ENCODE assay signal across 9 cellular contexts in the genomic region with DNA sequence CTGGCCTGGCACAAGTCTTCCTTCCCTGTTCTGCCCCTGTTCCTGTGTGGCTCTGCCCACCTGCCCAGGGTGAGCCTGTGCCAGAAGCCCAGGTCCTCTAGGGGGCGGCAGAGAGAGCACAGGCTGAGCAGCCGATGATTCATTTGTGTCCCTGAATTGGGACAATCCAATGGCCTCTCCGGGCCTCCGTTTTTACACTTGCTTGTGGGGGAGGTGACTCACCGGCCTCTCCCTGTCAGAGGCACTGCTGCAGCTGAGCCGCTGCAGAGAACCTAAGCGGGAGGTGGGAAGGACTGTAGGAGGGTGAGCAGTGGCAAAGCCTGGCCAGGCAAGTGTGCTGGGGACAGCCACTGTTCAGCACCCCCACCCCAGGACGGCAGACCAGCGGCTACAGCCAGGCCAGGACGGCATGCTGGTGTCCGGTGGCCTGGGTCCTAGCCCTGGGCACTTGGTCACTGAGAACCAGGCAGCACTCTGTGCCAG.
A peak's percentile ranks its signal among the peaks of the same experiment; 100 is the strongest.
DNase-seq lines count a peak whose midpoint lies in the region; ATAC-seq and TF ChIP-seq lines count a peak whose summit lies in the region.
"Had no signal": no experiment of that assay in that cellular context is flagged by ENCODE, and none has a peak within 500 bp of the region (broad histone marks: within the 10 kb centered on the region; RNA-seq: fewer than 3 reads in every experiment).

No MANE protein-coding gene starts in this region.

- CTCF ChIA-PET in HEK293T (lab: Yijun Ruan, JAX) = interaction anchor here (0.7 kb wide), 1 partner anchor 101 kb away, joined by 3 read pairs; no protein-coding TSS in a partner anchor

- H3K27me3 Mint-ChIP-seq in activated naive CD8-positive, alpha-beta T cell treated with anti-CD3 and anti-CD28 coated beads for 36 hours = peaks cover 18% of the 10 kb centered on the region

- H3K4me2 ChIP-seq in MM.1S (ENCODE audit: low read depth, low read length) = peak overlapping the region; percentile 30; the same call in 1 of the 2 replicates

- H3F3A ChIP-seq in MM.1S (ENCODE audit: insufficient read depth, low read length) = no peaks in the 10 kb centered on the region

- no peak overlapping the region for H3K4me3 ChIP-seq in MM.1S (ENCODE audit: low read length)
- peak overlapping the region in 9 of 10 donors; percentile 15 to 42 (median 37) for H3K4me3 ChIP-seq in heart right ventricle

- H3K27me3 ChIP-seq in MM.1S (replicated peaks; ENCODE audit: insufficient read depth, low read length) = no peaks in the 10 kb centered on the region
- peaks cover 0 to 9% (median 0%) of the 10 kb centered on the region in 7 donors for H3K27me3 ChIP-seq in heart right ventricle

- H3K9me3 ChIP-seq in MM.1S (replicated peaks; ENCODE audit: insufficient read depth, low read length) (no peaks in the 10 kb centered on the region), heart right ventricle (no peaks in the 10 kb centered on the region)
- H3K9me3 ChIP-seq: neutrophil had no signal

- H4K20me1 ChIP-seq in MM.1S (ENCODE audit: insufficient read depth, low read length) = no peaks in the 10 kb centered on the region

- H3K27ac Mint-ChIP-seq in activated naive CD8-positive, alpha-beta T cell treated with anti-CD3 and anti-CD28 coated beads for 36 hours = no peak overlapping the region

- no peak for TF ChIP-seq POLR2A in GM18505 (IDR thresholded peaks at IDR 0.05; ENCODE audit: borderline replicate concordance, extremely low read depth, insufficient read depth, insufficient read length)

- no peak overlapping the region for H3K4me3 Mint-ChIP-seq in activated naive CD8-positive, alpha-beta T cell treated with anti-CD3 and anti-CD28 coated beads for 36 hours

- H3K9me2 ChIP-seq in MM.1S (replicated peaks; ENCODE audit: insufficient read depth, low read length) = no peaks in the 10 kb centered on the region

- peaks cover 3% of the 10 kb centered on the region for H3K4me1 Mint-ChIP-seq in activated naive CD8-positive, alpha-beta T cell treated with anti-CD3 and anti-CD28 coated beads for 36 hours

- POLR2A ChIA-PET in HEK293T (lab: Yijun Ruan, JAX) = no interaction called here

- TF ChIP-seq CTCF in MM.1S (IDR thresholded peaks at IDR 0.05; ENCODE audit: low read length) (peak; percentile 90), heart right ventricle (IDR thresholded peaks at IDR 0.05) (peak; percentile 25 to 79 (median 74))

- intact Hi-C loops in heart right ventricle (cut with DNase I) = loop anchor here in 1 of 10 donors (5.0 kb wide), 1 partner anchor 102 kb away; no protein-coding TSS in a partner anchor

- ATAC-seq in heart right ventricle = peak; percentile 74 to 94 (median 84)
- no peak for ATAC-seq in GM18505 (IDR thresholded peaks at IDR 0.05; ENCODE audit: unreplicated experiment)

- no peaks in the 10 kb centered on the region for H3K36me3 Mint-ChIP-seq in activated naive CD8-positive, alpha-beta T cell treated with anti-CD3 and anti-CD28 coated beads for 36 hours

- DNase-seq in GDM1 (lab: John Stamatoyannopoulos, UW) = peak; percentile 61
- peak; percentile 90 for DNase-seq in HEK293T (ENCODE audit: extremely low spot score)
- DNase-seq in MM.1S = peak; percentile 73
- peak; percentile 71 for DNase-seq in SIG-M5 treated with dmso at 0.1 percent for 504 hours (lab: John Stamatoyannopoulos, UW; ENCODE audit: unreplicated experiment)
- peak; percentile 84 for DNase-seq in activated naive CD8-positive, alpha-beta T cell treated with anti-CD3 and anti-CD28 coated beads for 36 hours
- peak; percentile 70 to 72 for DNase-seq in heart right ventricle
- peak; percentile 26 for DNase-seq in pulmonary artery endothelial cell (ENCODE audit: low read depth, low spot score)

- H3K9ac ChIP-seq in MM.1S (ENCODE audit: low read length) = no peak overlapping the region

- H2AFZ ChIP-seq in MM.1S (ENCODE audit: low read length) = peak overlapping the region; percentile 43; the same call in 1 of the 2 replicates

- no peaks in the 10 kb centered on the region for H3K9me3 Mint-ChIP-seq in activated naive CD8-positive, alpha-beta T cell treated with anti-CD3 and anti-CD28 coated beads for 36 hours

- H3K36me3 ChIP-seq in MM.1S (replicated peaks; ENCODE audit: insufficient read depth, low read length) (no peaks in the 10 kb centered on the region), heart right ventricle (no peaks in the 10 kb centered on the region)
- H3K36me3 ChIP-seq: neutrophil had no signal

- no peaks in the 10 kb centered on the region for H3K79me2 ChIP-seq in MM.1S (ENCODE audit: low read length)

- H3K4me1 ChIP-seq in MM.1S (ENCODE audit: low read length) = no peaks in the 10 kb centered on the region
- peaks cover 0 to 26% (median 7%) of the 10 kb centered on the region in 9 donors for H3K4me1 ChIP-seq in heart right ventricle

- 16 to 17% methylated on average over 9 to 11 of the region's 11 CpGs for WGBS in heart right ventricle, 2 donors

- H3K27ac ChIP-seq in MM.1S (ENCODE audit: low read length) (no peak overlapping the region), heart right ventricle (peak overlapping the region in 5 of 10 donors; percentile 14 to 44 (median 27))
- H3K27ac ChIP-seq: neutrophil had no signal

TF ChIP-seq in HEK293T, 16 proteins besides CTCF, POLR2A, EP300 and RAD21:
- TF ChIP-seq SUZ12 (IDR thresholded peaks at IDR 0.05) (no peak), CTBP1 (IDR thresholded peaks at IDR 0.05; ENCODE audit: borderline replicate concordance) (no peak), NFRKB (IDR thresholded peaks at IDR 0.05) (no peak), L3MBTL2 (conservative IDR thresholded peaks at IDR 0.05) (no peak), BHLHE40 (IDR thresholded peaks at IDR 0.05; ENCODE audit: borderline replicate concordance) (no peak), TARDBP (IDR thresholded peaks at IDR 0.05) (no peak)
- TF ChIP-seq, protein P1, sequence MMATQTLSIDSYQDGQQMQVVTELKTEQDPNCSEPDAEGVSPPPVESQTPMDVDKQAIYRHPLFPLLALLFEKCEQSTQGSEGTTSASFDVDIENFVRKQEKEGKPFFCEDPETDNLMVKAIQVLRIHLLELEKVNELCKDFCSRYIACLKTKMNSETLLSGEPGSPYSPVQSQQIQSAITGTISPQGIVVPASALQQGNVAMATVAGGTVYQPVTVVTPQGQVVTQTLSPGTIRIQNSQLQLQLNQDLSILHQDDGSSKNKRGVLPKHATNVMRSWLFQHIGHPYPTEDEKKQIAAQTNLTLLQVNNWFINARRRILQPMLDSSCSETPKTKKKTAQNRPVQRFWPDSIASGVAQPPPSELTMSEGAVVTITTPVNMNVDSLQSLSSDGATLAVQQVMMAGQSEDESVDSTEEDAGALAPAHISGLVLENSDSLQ (IDR thresholded peaks at IDR 0.05) = peak; percentile 71
TF ChIP-seq in HEK293T: peak in this region for 1.

Comparison
In these comparisons a context has a peak if more than half of its experiments do, and no peak if none do; other contexts are left out.
1. DNase-seq: peak in every context shown above with its lines; median percentile 90 in HEK293T; 84 in activated naive CD8-positive, alpha-beta T cell treated with anti-CD3 and anti-CD28 coated beads for 36 hours; 73 in MM.1S; 71 in SIG-M5 treated with dmso at 0.1 percent for 504 hours; 71 in heart right ventricle; 61 in GDM1; 26 in pulmonary artery endothelial cell.